Comparison of ENCODE assay signal across 13 cellular contexts in genomic region chr20:48738094-48738398, GRCh38.
DNase-seq lines count a peak whose midpoint lies in the region; ATAC-seq and TF ChIP-seq lines count a peak whose summit lies in the region.
"Had no signal": no experiment of that assay in that cellular context is flagged by ENCODE, and none has a peak within 500 bp of the region (broad histone marks: within the 10 kb centered on the region; RNA-seq: fewer than 3 reads in every experiment).

No MANE protein-coding gene starts in this region.

- H3K36me3 ChIP-seq in hepatocyte (replicated peaks; ENCODE audit: insufficient read depth, low read depth) (no peaks in the 10 kb centered on the region), WERI-Rb-1 (peaks cover 40% of the 10 kb centered on the region)

- peak overlapping the region; percentile 51 for H3K4me2 ChIP-seq in hepatocyte

- H3K27me3 ChIP-seq in hepatocyte (no peaks in the 10 kb centered on the region), WERI-Rb-1 (ENCODE audit: insufficient read depth, low read depth, severe bottlenecking) (no peaks in the 10 kb centered on the region)
- H3K27me3 ChIP-seq: heart right ventricle, SJSA1 had no signal

- H3K4me3 ChIP-seq in hepatocyte (no peak overlapping the region), WERI-Rb-1 (ENCODE audit: low read depth, low read length) (no peak overlapping the region)
- H3K4me3 ChIP-seq: heart right ventricle, SJSA1 had no signal

- H3K27me3 Mint-ChIP-seq in activated T-cell treated with anti-CD3 and anti-CD28 coated beads, Interleukin-2, amount 50 U/mL, for 24 hours = no peaks in the 10 kb centered on the region
- H3K27me3 Mint-ChIP-seq in activated CD8-positive, alpha-beta T cell treated with anti-CD3 and anti-CD28 coated beads for 36 hours = no peaks in the 10 kb centered on the region

- no peak for DNase-seq in activated T-cell treated with anti-CD3 and anti-CD28 coated beads, Interleukin-2, amount 50 U/mL, for 24 hours
- DNase-seq in activated T-cell treated with anti-CD3 and anti-CD28 coated beads for 4 hours = no peak
- no peak for DNase-seq in activated CD8-positive, alpha-beta T cell treated with anti-CD3 and anti-CD28 coated beads for 36 hours
- DNase-seq in hepatocyte (ENCODE audit: low spot score) = no peak
- peak in 1 of 49 donors; percentile 48 for DNase-seq in substantia nigra (lab: John Stamatoyannopoulos, UW)
- DNase-seq in activated gamma-delta T cell treated with Interleukin-2 at 50 U/mL for 16 hours = no peak
- no peak for DNase-seq in WERI-Rb-1
- no peak for DNase-seq in central memory CD4-positive, alpha-beta T cell
- DNase-seq: ACHN; activated T-cell treated with anti-CD3 and anti-CD28 coated beads, Interleukin-2, amount 50 U/mL, for 1 hour; heart right ventricle had no signal

- H3K27ac ChIP-seq in hepatocyte = peak overlapping the region; percentile 15
- peak overlapping the region; percentile 80 for H3K27ac ChIP-seq in substantia nigra (ENCODE audit: low read depth, low read length, poor library complexity, severe bottlenecking)
- no peak overlapping the region for H3K27ac ChIP-seq in WERI-Rb-1
- H3K27ac ChIP-seq: SJSA1 had no signal

- TF ChIP-seq CTCF in activated CD8-positive, alpha-beta T cell treated with anti-CD3 and anti-CD28 coated beads for 36 hours (IDR thresholded peaks at IDR 0.05) = no peak
- TF ChIP-seq CTCF in hepatocyte (IDR thresholded peaks at IDR 0.05; ENCODE audit: poor library complexity) (no peak), WERI-Rb-1 (IDR thresholded peaks at IDR 0.05; ENCODE audit: low read depth, low read length) (no peak)

- H3K4me1 Mint-ChIP-seq in activated T-cell treated with anti-CD3 and anti-CD28 coated beads, Interleukin-2, amount 50 U/mL, for 24 hours (ENCODE audit: low read depth) = peaks cover 66% of the 10 kb centered on the region
- peaks cover 62% of the 10 kb centered on the region for H3K4me1 Mint-ChIP-seq in activated CD8-positive, alpha-beta T cell treated with anti-CD3 and anti-CD28 coated beads for 36 hours (ENCODE audit: low read depth)

- H3K4me1 ChIP-seq in hepatocyte (ENCODE audit: insufficient read depth) = peaks cover 8% of the 10 kb centered on the region

- no peaks in the 10 kb centered on the region for H4K20me1 ChIP-seq in hepatocyte (ENCODE audit: insufficient read depth, poor library complexity, severe bottlenecking)

- no peaks in the 10 kb centered on the region for H3K9me3 Mint-ChIP-seq in activated T-cell treated with anti-CD3 and anti-CD28 coated beads, Interleukin-2, amount 50 U/mL, for 24 hours
- no peaks in the 10 kb centered on the region for H3K9me3 Mint-ChIP-seq in activated CD8-positive, alpha-beta T cell treated with anti-CD3 and anti-CD28 coated beads for 36 hours

- 73% methylated on average over 3 of the region's 3 CpGs for WGBS in hepatocyte (ENCODE audit: low lambda C conversion rate, missing lambda C conversion rate)

- peak overlapping the region; percentile 66 for H3K4me3 Mint-ChIP-seq in activated T-cell treated with anti-CD3 and anti-CD28 coated beads, Interleukin-2, amount 50 U/mL, for 24 hours
- peak overlapping the region; percentile 46 for H3K4me3 Mint-ChIP-seq in activated CD8-positive, alpha-beta T cell treated with anti-CD3 and anti-CD28 coated beads for 36 hours

- no peaks in the 10 kb centered on the region for H3K9me3 ChIP-seq in hepatocyte (ENCODE audit: low read depth)
- no peaks in the 10 kb centered on the region for H3K9me3 ChIP-seq in WERI-Rb-1 (ENCODE audit: severe bottlenecking)
- H3K9me3 ChIP-seq: heart right ventricle, SJSA1 had no signal

- CTCF ChIA-PET in activated CD8-positive, alpha-beta T cell treated with anti-CD3 and anti-CD28 coated beads for 36 hours (lab: Charles Lee) = interaction anchor here (0.7 to 2.0 kb wide), 9 partner anchors 8 to 81 kb away, joined by 3 to 9 read pairs (median 3); no protein-coding TSS in a partner anchor

- H3K79me2 ChIP-seq in hepatocyte = no peaks in the 10 kb centered on the region

- H3K9me2 ChIP-seq in hepatocyte (replicated peaks; ENCODE audit: insufficient read depth) = no peaks in the 10 kb centered on the region

- ATAC-seq in activated CD8-positive, alpha-beta T cell treated with anti-CD3 and anti-CD28 coated beads for 36 hours = no peak
- ATAC-seq: HCT116 had no signal

- peaks cover 76% of the 10 kb centered on the region for H3K36me3 Mint-ChIP-seq in activated T-cell treated with anti-CD3 and anti-CD28 coated beads, Interleukin-2, amount 50 U/mL, for 24 hours (ENCODE audit: low read depth)
- peaks cover 53% of the 10 kb centered on the region for H3K36me3 Mint-ChIP-seq in activated CD8-positive, alpha-beta T cell treated with anti-CD3 and anti-CD28 coated beads for 36 hours (ENCODE audit: low read depth)

- POLR2A ChIA-PET in activated CD8-positive, alpha-beta T cell treated with anti-CD3 and anti-CD28 coated beads for 36 hours (lab: Charles Lee) = interaction anchor here (1.4 to 9.3 kb wide), 7 partner anchors 9 to 90 kb away, joined by 4 to 81 read pairs (median 7); no protein-coding TSS in a partner anchor

- intact Hi-C loops in activated CD8-positive, alpha-beta T cell treated with anti-CD3 and anti-CD28 coated beads for 36 hours (cut with micrococcal nuclease) = loop anchor here (5.0 kb wide), 1 partner anchor 44 kb away; no protein-coding TSS in a partner anchor

- no peak overlapping the region for H2AFZ ChIP-seq in hepatocyte

- peak overlapping the region; percentile 98 for H3K27ac Mint-ChIP-seq in activated T-cell treated with anti-CD3 and anti-CD28 coated beads, Interleukin-2, amount 50 U/mL, for 24 hours
- peak overlapping the region; percentile 95 for H3K27ac Mint-ChIP-seq in activated CD8-positive, alpha-beta T cell treated with anti-CD3 and anti-CD28 coated beads for 36 hours
